Comparison of ENCODE assay signal across 26 cellular contexts in genomic region chr1:157704878-157705277, GRCh38. TPM values are rescaled to one million over a fixed set of nuclear protein-coding genes. Genes with fewer than 3 reads are reported as not detected.
DNase-seq lines count a peak whose midpoint lies in the region; ATAC-seq, FAIRE-seq and TF ChIP-seq lines count a peak whose summit lies in the region.
"Had no signal": no experiment of that assay in that cellular context is flagged by ENCODE, and none has a peak within 500 bp of the region (broad histone marks: within the 10 kb centered on the region; RNA-seq: fewer than 3 reads in every experiment).

No MANE protein-coding gene starts in this region.

- H3K36me3 Mint-ChIP-seq in activated T-cell treated with anti-CD3 and anti-CD28 coated beads, Interleukin-2, amount 50 U/mL, for 72 hours (ENCODE audit: insufficient read depth in 2 of 2), result no peaks in the 10 kb centered on the region

- CTCF ChIA-PET in GM12878 (lab: Yijun Ruan, JAX), result interaction anchor here (1.3 to 2.4 kb wide), 2 partner anchors 14 to 69 kb away, joined by 3 to 7 read pairs; no protein-coding TSS in a partner anchor

- peaks cover 0 to 6% of the 10 kb centered on the region in 2 experiments; a peak in 3 of 4 replicates for H3K27me3 ChIP-seq in GM12878 (replicated peaks in 1 of 2; ENCODE audit: control insufficient read depth in 2 of 2, insufficient read depth in 2 of 2, low read length in 1 of 2)
- no peaks in the 10 kb centered on the region for H3K27me3 ChIP-seq in foreskin keratinocyte
- H3K27me3 ChIP-seq: upper lobe of right lung had no signal

- no peak for DNase-seq in activated T-cell treated with anti-CD3 and anti-CD28 coated beads, Interleukin-2, amount 50 U/mL, for 72 hours
- no peak for DNase-seq in activated T-cell treated with anti-CD3 and anti-CD28 coated beads, Interleukin-2, amount 50 U/mL, for 48 hours
- DNase-seq in GM12878 (ENCODE audit: low read depth, low spot score) (no peak), foreskin keratinocyte (no peak), nucleus accumbens (lab: John Stamatoyannopoulos, UW) (no peak), hippocampal formation (lab: John Stamatoyannopoulos, UW) (no peak)
- DNase-seq: activated CD4-positive, alpha-beta T cell treated with anti-CD3 and anti-CD28 coated beads for 1 hour; activated effector memory CD4-positive, alpha-beta T cell treated with Interleukin-2 at 50 U/mL for 16 hours; C1 segment of cervical spinal cord; dermis blood vessel endothelial cell; foreskin fibroblast; kidney glomerular epithelial cell; NCI-H1436; NCI-H748 treated with DMSO at 0.1 percent for 48 hours; nephron progenitor cell; SK-N-SH; stimulated activated CD4-positive, alpha-beta T cell treated with anti-CD3 and anti-CD28 coated beads, Interleukin-2, amount 100 ng/mL, for 48 hours; T1000; upper lobe of right lung had no signal

- no peak overlapping the region for H2AFZ ChIP-seq in GM12878 (ENCODE audit: control insufficient read depth, low read depth, low read length)

- H3K27ac ChIP-seq in GM12878 (ENCODE audit: control insufficient read depth, insufficient read depth), result no peak overlapping the region
- H3K27ac ChIP-seq in foreskin keratinocyte, result no peak overlapping the region
- H3K27ac ChIP-seq: A549, upper lobe of right lung had no signal

- H3K4me1 ChIP-seq in GM12878 (ENCODE audit: control insufficient read depth, insufficient read depth, low read length), result peaks cover 3% of the 10 kb centered on the region; the same call in 1 of the 2 replicates
- H3K4me1 ChIP-seq in foreskin keratinocyte, result no peaks in the 10 kb centered on the region
- H3K4me1 ChIP-seq: A549, upper lobe of right lung had no signal

- H3K27me3 Mint-ChIP-seq in activated T-cell treated with anti-CD3 and anti-CD28 coated beads, Interleukin-2, amount 50 U/mL, for 72 hours (ENCODE audit: low read depth), result no peaks in the 10 kb centered on the region

- ATAC-seq in activated T-cell treated with anti-CD3 and anti-CD28 coated beads, Interleukin-2, amount 50 U/mL, for 72 hours (replicated peaks in 1 of 2), result no peak
- peak; percentile 58 for ATAC-seq in HG03354 (IDR thresholded peaks at IDR 0.05; ENCODE audit: poor library complexity, severe bottlenecking, unreplicated experiment)
- ATAC-seq in GM12878, result peak; percentile 57
- ATAC-seq in foreskin keratinocyte, result no peak
- no peak for ATAC-seq in HG02852 (IDR thresholded peaks at IDR 0.05; ENCODE audit: unreplicated experiment)
- ATAC-seq: A549, GM23338, upper lobe of right lung had no signal

- H3K9me3 Mint-ChIP-seq in activated T-cell treated with anti-CD3 and anti-CD28 coated beads, Interleukin-2, amount 50 U/mL, for 72 hours, result peaks cover 0 to 1% of the 10 kb centered on the region in 2 donors
- H3K9me3 Mint-ChIP-seq: GM23338, nephron progenitor cell had no signal

- H3K4me3 ChIP-seq in GM12878, result no peak overlapping the region
- H3K4me3 ChIP-seq: A549, GM23338, upper lobe of right lung had no signal

- POLR2A ChIA-PET in GM12878 (lab: Charles Lee), result no interaction called here

- H3K4me1 Mint-ChIP-seq in activated T-cell treated with anti-CD3 and anti-CD28 coated beads, Interleukin-2, amount 50 U/mL, for 72 hours (ENCODE audit: low read depth), result no peaks in the 10 kb centered on the region
- H3K4me1 Mint-ChIP-seq: GM23338, nephron progenitor cell had no signal

- no peak for TF ChIP-seq EP300 in GM12878 (IDR thresholded peaks at IDR 0.05; ENCODE audit: borderline replicate concordance in 1 of 2, control insufficient read depth in 1 of 2, low read depth in 2 of 2, low read length in 2 of 2)

- peak overlapping the region; percentile 38 for H3K27ac Mint-ChIP-seq in activated T-cell treated with anti-CD3 and anti-CD28 coated beads, Interleukin-2, amount 50 U/mL, for 72 hours
- H3K27ac Mint-ChIP-seq: GM23338, nephron progenitor cell, progenitor cell of endocrine pancreas had no signal

- no peak overlapping the region for H3K4me2 ChIP-seq in GM12878 (ENCODE audit: control insufficient read depth, insufficient read depth)
- H3K4me2 ChIP-seq: A549, GM23338, SK-N-SH had no signal

- intact Hi-C loops in GM12878 (cut with micrococcal nuclease; ENCODE audit: unreplicated experiment), result no loop called here

- RAD21 ChIA-PET in GM12878 (lab: Charles Lee; ENCODE audit: unreplicated experiment), result no interaction called here

- in situ Hi-C loops in GM12878 (cut with MboI), result no loop called here

- H3K9ac ChIP-seq in GM12878 (ENCODE audit: control insufficient read depth, insufficient read depth, low read length), result no peak overlapping the region
- H3K9ac ChIP-seq: SK-N-SH had no signal

- H3K79me2 ChIP-seq in GM12878 (ENCODE audit: control insufficient read depth, insufficient read depth, low read length), result no peaks in the 10 kb centered on the region

- no TSS peak for BruUV-seq in GM12878 (replicated peaks; lab: Mats Ljungman, UMichigan)

- TF ChIP-seq CTCF in GM12878 (IDR thresholded peaks at IDR 0.05 in 2 of 3, conservative IDR thresholded peaks at IDR 0.05 in 1 of 3; ENCODE audit: control insufficient read depth in 2 of 3, extremely low read depth in 1 of 3, insufficient read depth in 1 of 3, low read depth in 3 of 3, low read length in 3 of 3), result no peak
- TF ChIP-seq CTCF in foreskin keratinocyte (conservative IDR thresholded peaks at IDR 0.05), result no peak

- no peak for TF ChIP-seq RAD21 in GM12878 (IDR thresholded peaks at IDR 0.05; ENCODE audit: insufficient read depth, low read depth, low read length)

- SMC1A ChIA-PET in GM12878 (lab: Charles Lee; ENCODE audit: uncharacterized antibody, unreplicated experiment), result interaction anchor here (1.0 kb wide), 1 partner anchor 13 kb away, joined by 3 read pairs; no protein-coding TSS in a partner anchor

- no peaks in the 10 kb centered on the region for H4K20me1 ChIP-seq in GM12878 (ENCODE audit: control insufficient read depth, insufficient read depth)

- no peaks in the 10 kb centered on the region for H3K9me3 ChIP-seq in GM12878 (replicated peaks; ENCODE audit: control insufficient read depth, insufficient read depth, low read length)
- H3K9me3 ChIP-seq: A549, SK-N-SH, upper lobe of right lung had no signal

- no peaks in the 10 kb centered on the region for H3K36me3 ChIP-seq in GM12878 (ENCODE audit: control insufficient read depth in 2 of 2, insufficient read depth in 2 of 2, low read length in 1 of 2)
- H3K36me3 ChIP-seq: upper lobe of right lung had no signal

- TF ChIP-seq POLR2A in GM12878 (IDR thresholded peaks at IDR 0.05; ENCODE audit: low read depth, low read length), result no peak

- H3K4me3 Mint-ChIP-seq in activated T-cell treated with anti-CD3 and anti-CD28 coated beads, Interleukin-2, amount 50 U/mL, for 72 hours, result no peak overlapping the region
- H3K4me3 Mint-ChIP-seq: GM23338, nephron progenitor cell had no signal

- FAIRE-seq in GM12878 (lab: Jason Lieb, UNC), result no peak
- FAIRE-seq: A549, bronchial epithelial cell had no signal

TF ChIP-seq in GM12878, 131 proteins besides CTCF, POLR2A, EP300 and RAD21 (continues in another document):
- peak; percentile 19; the same call in 1 of the 2 replicates for TF ChIP-seq PKNOX1 (IDR thresholded peaks at IDR 0.05)
- no peak for TF ChIP-seq SUPT20H (IDR thresholded peaks at IDR 0.05; ENCODE audit: borderline replicate concordance, control insufficient read depth, low read depth, low read length)
- TF ChIP-seq MEF2A (IDR thresholded peaks at IDR 0.05; ENCODE audit: insufficient read depth, low read depth, low read length), result no peak
- no peak for TF ChIP-seq SREBF1 (IDR thresholded peaks at IDR 0.05; ENCODE audit: low read length)

RNA-seq across cellular contexts. Expression of gene FCRL3, which starts 4.3 kb away (rescaled TPM):
- total RNA-seq in activated T-cell treated with anti-CD3 and anti-CD28 coated beads, Interleukin-2, amount 50 U/mL, for 72 hours, result 1 to 10 TPM in 1 of 2 donors, under 1 TPM in 1; 0.96 to 3.9 TPM
- total RNA-seq in GM12878 (2013; cell fraction: nucleolus; rRNA removed), result 5.7 and 7.8 TPM in 2 replicates
- 0.05 and 0.06 TPM in 2 replicates for total RNA-seq in GM12878 (2014; rRNA removed)
- total RNA-seq in GM12878 (2014; rRNA removed; fragmentation: Illumina TruSeq; extraction: Trizol), result 0.04 and 0.05 TPM in 2 replicates
- 0.08 TPM in 1 of 2 replicates, not detected in the other for total RNA-seq in GM12878 (2021)
- polyA plus RNA-seq in GM12878 (2011; ENCODE audit: low read depth), result 0.09 TPM
- 2.3 and 2.8 TPM in 2 replicates for polyA plus RNA-seq in GM12878 (2011; rRNA removed)
- polyA plus RNA-seq in GM12878 (2011; cell fraction: cytosol; rRNA removed), result 1.1 and 1.2 TPM in 2 replicates
- polyA plus RNA-seq in GM12878 (2011; cell fraction: nucleus; rRNA removed), result 7.6 and 11.4 TPM in 2 replicates
- polyA plus RNA-seq in GM12878 (2012), result 0.05 and 0.06 TPM in 2 replicates
- 0.07 and 0.11 TPM in 2 replicates for polyA plus RNA-seq in GM12878 (2014; fragmentation: Illumina TruSeq; extraction: Trizol)
- not detected for polyA plus RNA-seq in GM12878 (2014; fragmentation: Nextera tagmentation; extraction: Ambion mirVana)
- 0.13 TPM in 2 replicates for polyA plus RNA-seq in GM12878 (2014; rRNA removed)
- not detected for polyA plus RNA-seq in GM12878 (2016; fragmentation: Nextera tagmentation; extraction: Ambion mirVana)
- 2.5 and 3.6 TPM in 2 replicates for polyA minus RNA-seq in GM12878 (2011; rRNA and poly(A)+ RNA removed)
- polyA minus RNA-seq in GM12878 (2011; cell fraction: cytosol; rRNA and poly(A)+ RNA removed), result 0.42 and 0.67 TPM in 2 replicates
- 3.1 and 3.4 TPM in 2 replicates for polyA minus RNA-seq in GM12878 (2011; cell fraction: nucleus; rRNA and poly(A)+ RNA removed)
- not detected in 2 replicates for total RNA-seq in foreskin keratinocyte
- not detected in 2 replicates for polyA plus RNA-seq in foreskin keratinocyte
- total RNA-seq: bronchial epithelial cell, dermis blood vessel endothelial cell, GM23338, progenitor cell of endocrine pancreas, skeletal muscle tissue had no signal
- polyA plus RNA-seq: GM23338, SK-N-SH had no signal

Comparison
In these comparisons a context has a peak if more than half of its experiments do, and no peak if none do; other contexts are left out.
1. ATAC-seq: peak in HG03354 (single experiment) and GM12878 (single experiment); none in activated T-cell treated with anti-CD3 and anti-CD28 coated beads, Interleukin-2, amount 50 U/mL, for 72 hours (0 of 2), foreskin keratinocyte (single experiment) and HG02852 (single experiment).